Comparison of ENCODE assay signal across 8 cellular contexts in genomic region chr11:46006418-46007070, GRCh38.
DNase-seq lines count a peak whose midpoint lies in the region; ATAC-seq lines count a peak whose summit lies in the region.

No MANE protein-coding gene starts in this region.

- H3K27ac ChIP-seq in HUES64 (ENCODE audit: low read depth, low read length), result peak overlapping the region; percentile 43; the same call in 1 of the 2 replicates

- H3K9ac ChIP-seq in HUES64 (ENCODE audit: low read depth, low read length), result no peak overlapping the region

- 47% methylated on average over 4 of the region's 5 CpGs for WGBS in HUES64

- ATAC-seq in Right ventricle myocardium inferior (peak; percentile 72), HG03442 (IDR thresholded peaks at IDR 0.05; ENCODE audit: unreplicated experiment) (no peak)
- peak; percentile 57 for ATAC-seq in stimulated activated naive CD8-positive, alpha-beta T cell treated with anti-CD3 and anti-CD28 coated beads, Interleukin-15, Interleukin-2, amounts not matched to agents 100 U/mL and 50 U/mL, for 24 hours

- DNase-seq in Right ventricle myocardium inferior (ENCODE audit: missing footprints) (no peak), cardiac septum (ENCODE audit: low spot score) (no peak), NOMO-1 (lab: John Stamatoyannopoulos, UW; ENCODE audit: unreplicated experiment in 2 of 2) (peak; percentile 46 to 81), brain pericyte (ENCODE audit: low read depth, low spot score) (peak; percentile 41), inferior parietal cortex (ENCODE audit: extremely low spot score) (peak; percentile 90)
- DNase-seq in stimulated activated naive CD8-positive, alpha-beta T cell treated with anti-CD3 and anti-CD28 coated beads, Interleukin-15, Interleukin-2, amounts not matched to agents 100 U/mL and 50 U/mL, for 24 hours, result no peak

- intact Hi-C loops in Right ventricle myocardium inferior (cut with DNase I) (loop anchor here (1.0 kb wide), 1 partner anchor 41 kb away; no protein-coding TSS in a partner anchor), cardiac septum (cut with DNase I) (loop anchor here (1.0 to 5.0 kb wide), 2 partner anchors 41 to 134 kb away; no protein-coding TSS in a partner anchor)

- no peaks in the 10 kb centered on the region for H3K27me3 ChIP-seq in HUES64 (ENCODE audit: insufficient read depth, low read length)

- no peak overlapping the region for H3K4me3 ChIP-seq in HUES64 (ENCODE audit: low read length)

- no peaks in the 10 kb centered on the region for H3K36me3 ChIP-seq in HUES64 (ENCODE audit: insufficient read depth, low read length)

- H3K4me1 ChIP-seq in HUES64 (ENCODE audit: insufficient read depth, low read length), result peaks cover 48% of the 10 kb centered on the region

- no peaks in the 10 kb centered on the region for H3K9me3 ChIP-seq in HUES64 (ENCODE audit: insufficient read depth, low read depth, low read length)

Comparison
In these comparisons a context has a peak if more than half of its experiments do, and no peak if none do; other contexts are left out.
1. DNase-seq: peak in NOMO-1 (2 of 2), brain pericyte (single experiment) and inferior parietal cortex (single experiment); none in Right ventricle myocardium inferior (single experiment), cardiac septum (single experiment) and stimulated activated naive CD8-positive, alpha-beta T cell treated with anti-CD3 and anti-CD28 coated beads, Interleukin-15, Interleukin-2, amounts not matched to agents 100 U/mL and 50 U/mL, for 24 hours (single experiment).